In genomic region chr16:75272629-75273028, GRCh38 we compare ENCODE assay signal across 13 cellular contexts. TPM values are rescaled to one million over a fixed set of nuclear protein-coding genes. Genes with fewer than 3 reads are reported as not detected.
"Had no signal": no experiment of that assay in that cellular context is flagged by ENCODE, and none has a peak within 500 bp of the region (broad histone marks: within the 10 kb centered on the region; RNA-seq: fewer than 3 reads in every experiment).

No MANE protein-coding gene starts in this region.

RNA-seq across cellular contexts. Expression of gene BCAR1, which starts 21.2 kb away (rescaled TPM):
- total RNA-seq: naive thymus-derived CD4-positive, alpha-beta T cell; natural killer cell treated with Interleukin-12 subunit alpha and Interleukin-12 subunit beta and Interleukin-15 and Interleukin-18, amount 100 ng/mL, for 72 hours had no signal
- polyA plus RNA-seq: naive thymus-derived CD4-positive, alpha-beta T cell had no signal

RNA-seq across cellular contexts. Expression of gene CTRB1, which starts 53.8 kb away (rescaled TPM):
- total RNA-seq: hepatocyte; kidney epithelial cell; left ventricle myocardium inferior; mononuclear cell; naive thymus-derived CD4-positive, alpha-beta T cell; natural killer cell treated with Interleukin-12 subunit alpha and Interleukin-12 subunit beta and Interleukin-15 and Interleukin-18, amount 100 ng/mL, for 72 hours; osteoblast; sigmoid colon; subcutaneous adipose tissue; suprapubic skin; ureter; uterus had no signal
- polyA plus RNA-seq: naive thymus-derived CD4-positive, alpha-beta T cell; neural cell had no signal
